In the genomic region with DNA sequence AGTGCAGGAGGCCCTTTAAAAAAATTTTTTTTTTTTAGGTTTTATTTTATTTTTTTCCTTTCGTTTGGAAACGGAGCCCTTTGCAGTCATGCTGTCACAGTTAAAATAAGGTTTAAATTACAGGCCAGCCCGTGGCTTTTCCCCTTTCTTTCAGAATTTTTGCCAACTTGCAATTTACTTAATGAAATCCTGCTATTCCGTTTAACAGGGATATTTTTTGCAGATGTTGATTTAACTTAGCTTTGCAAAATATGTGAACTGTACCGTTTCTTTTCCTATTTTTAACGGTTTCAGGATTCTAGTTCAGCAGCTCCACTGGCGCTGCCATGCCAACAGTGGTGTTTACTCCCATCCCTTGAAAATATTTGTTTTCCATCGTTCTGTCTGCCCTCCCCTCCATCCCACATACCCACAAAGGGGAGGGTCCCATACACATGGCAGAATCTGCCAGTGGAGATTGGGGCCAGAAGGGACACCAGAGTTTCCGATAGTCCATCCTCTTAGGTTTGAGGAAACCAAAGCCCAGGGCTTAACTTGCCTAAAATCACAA, we compare ENCODE assay signal across 28 cellular contexts. TPM values are rescaled to one million over a fixed set of nuclear protein-coding genes. Genes with fewer than 3 reads are reported as not detected.
DNase-seq lines count a peak whose midpoint lies in the region; ATAC-seq and TF ChIP-seq lines count a peak whose summit lies in the region.
"Had no signal": no experiment of that assay in that cellular context is flagged by ENCODE, and none has a peak within 500 bp of the region (broad histone marks: within the 10 kb centered on the region; RNA-seq: fewer than 3 reads in every experiment).

No MANE protein-coding gene starts in this region.

- peak overlapping the region; percentile 53 for H3K27ac ChIP-seq in cardiac muscle cell
- peak overlapping the region in 1 of 2 donors; percentile 35 for H3K27ac ChIP-seq in right atrium auricular region
- H3K27ac ChIP-seq in vagina, result peak overlapping the region; percentile 37
- H3K27ac ChIP-seq: esophagus squamous epithelium, PC-9, psoas muscle, spleen had no signal

- ATAC-seq in HG03175 (IDR thresholded peaks at IDR 0.05; ENCODE audit: unreplicated experiment) (no peak), GM21737 (IDR thresholded peaks at IDR 0.05; ENCODE audit: unreplicated experiment) (no peak), HG03159 (IDR thresholded peaks at IDR 0.05; ENCODE audit: unreplicated experiment) (no peak)
- ATAC-seq: psoas muscle had no signal

- no peaks in the 10 kb centered on the region for H3K27me3 ChIP-seq in cardiac muscle cell
- H3K27me3 ChIP-seq in right atrium auricular region, result no peaks in the 10 kb centered on the region
- H3K27me3 ChIP-seq in vagina, result no peaks in the 10 kb centered on the region

- peaks cover 61% of the 10 kb centered on the region for H3K4me1 ChIP-seq in cardiac muscle cell (ENCODE audit: low read depth)
- peaks cover 0 to 69% of the 10 kb centered on the region in 2 donors for H3K4me1 ChIP-seq in right atrium auricular region
- peaks cover 28% of the 10 kb centered on the region for H3K4me1 ChIP-seq in vagina
- H3K4me1 ChIP-seq: psoas muscle had no signal

- DNase-seq in cardiac muscle cell (ENCODE audit: low read depth in 1 of 2, low spot score in 1 of 2), result no peak
- DNase-seq in right atrium auricular region (ENCODE audit: low spot score), result no peak
- peak; percentile 39 for DNase-seq in fibroblast of the conjunctiva (ENCODE audit: low read depth)
- peak; percentile 35 for DNase-seq in posterior vena cava (ENCODE audit: low spot score)
- no peak for DNase-seq in vagina (ENCODE audit: extremely low spot score in 2 of 2)
- DNase-seq: 8988T; activated CD4-positive, alpha-beta memory T cell treated with anti-CD3 and anti-CD28 coated beads for 36 hours; activated CD4-positive, CD25-positive, alpha-beta regulatory T cell; activated CD8-positive, alpha-beta memory T cell treated with anti-CD3 and anti-CD28 coated beads, Interleukin-2, amount 50 U/mL, for 48 hours; cortex of kidney; DMS53; endodermal cell; esophagus squamous epithelium; GDM1; GOT3; islet precursor cell; NCI-H1694; NCI-H2171 treated with DMSO at 0.1 percent for 48 hours; NCI-H524; PC-9; psoas muscle; SHP77 treated with DMSO at 0.1 percent for 48 hours; spleen; stimulated activated CD4-positive, alpha-beta T cell treated with anti-CD3 and anti-CD28 coated beads, Interleukin-2, amount 100 ng/mL, for 48 hours had no signal

- TF ChIP-seq POLR2A in vagina (IDR thresholded peaks at IDR 0.05), result no peak

- peaks cover 8% of the 10 kb centered on the region for H3K36me3 ChIP-seq in cardiac muscle cell
- no peaks in the 10 kb centered on the region for H3K36me3 ChIP-seq in right atrium auricular region
- no peaks in the 10 kb centered on the region for H3K36me3 ChIP-seq in vagina
- H3K36me3 ChIP-seq: esophagus squamous epithelium, spleen had no signal

- intact Hi-C loops in posterior vena cava (cut with DNase I) (loop anchor here in 1 of 2 donors (1.0 kb wide), 1 partner anchor 17 kb away; no protein-coding TSS in a partner anchor), vagina (cut with DNase I) (no loop called here)

- H3K4me3 ChIP-seq in cardiac muscle cell (no peak overlapping the region), right atrium auricular region (no peak overlapping the region), vagina (no peak overlapping the region)
- H3K4me3 ChIP-seq: esophagus squamous epithelium, PC-9, psoas muscle, spleen had no signal

- no peaks in the 10 kb centered on the region for H3K9me3 ChIP-seq in cardiac muscle cell (ENCODE audit: low read depth)
- H3K9me3 ChIP-seq in right atrium auricular region, result peaks cover 0 to 10% of the 10 kb centered on the region in 2 donors
- no peaks in the 10 kb centered on the region for H3K9me3 ChIP-seq in vagina

- no peak for TF ChIP-seq CTCF in cardiac muscle cell (IDR thresholded peaks at IDR 0.05; ENCODE audit: low read depth, low read length)
- no peak for TF ChIP-seq CTCF in right atrium auricular region (IDR thresholded peaks at IDR 0.05)
- no peak for TF ChIP-seq CTCF in vagina (IDR thresholded peaks at IDR 0.05)

RNA-seq across cellular contexts. Expression of a gene that starts 54.3 kb away (rescaled TPM):
- 232 and 274 TPM in 2 replicates for total RNA-seq in cardiac muscle cell
- polyA plus RNA-seq in cardiac muscle cell, result 106 and 155 TPM in 2 replicates
- 100 to 1,000 TPM in 1 of 2 donors, 10 to 100 TPM in 1; 20.8 to 104 TPM for total RNA-seq in right atrium auricular region
- total RNA-seq in posterior vena cava, result 10 to 100 TPM; 17.4 to 18.4 TPM
- 28.5 TPM for total RNA-seq in vagina
- polyA plus RNA-seq: CD8-positive, alpha-beta memory T cell had no signal

Comparison
In these comparisons a context has a peak if more than half of its experiments do, and no peak if none do; other contexts are left out.
1. DNase-seq: peak in fibroblast of the conjunctiva (single experiment) and posterior vena cava (single experiment); none in cardiac muscle cell (0 of 2), right atrium auricular region (single experiment) and vagina (0 of 2).